15 cellular contexts compared by ENCODE assay signal in the genomic region with DNA sequence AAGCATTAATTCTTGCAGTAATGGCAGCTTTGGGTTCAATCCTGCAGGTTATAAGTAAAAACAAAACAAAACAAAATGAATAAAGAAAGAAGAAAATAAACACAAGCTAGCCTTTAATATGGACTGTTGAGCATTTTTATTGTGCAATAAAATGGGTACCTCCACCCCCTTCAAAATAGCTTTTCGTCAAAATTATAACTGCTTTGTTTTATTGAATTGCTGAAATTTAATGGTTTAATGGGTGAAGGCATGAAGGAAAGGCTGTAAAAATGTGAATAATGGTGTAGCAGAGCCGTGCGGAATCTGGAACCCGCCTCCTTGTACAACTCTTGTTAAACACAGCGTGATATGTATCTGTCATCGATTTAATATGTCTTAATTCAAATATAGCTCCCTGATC. TPM values are rescaled to one million over a fixed set of nuclear protein-coding genes. Genes with fewer than 3 reads are reported as not detected.
DNase-seq lines count a peak whose midpoint lies in the region; ATAC-seq and TF ChIP-seq lines count a peak whose summit lies in the region.
"Had no signal": no experiment of that assay in that cellular context is flagged by ENCODE, and none has a peak within 500 bp of the region (broad histone marks: within the 10 kb centered on the region; RNA-seq: fewer than 3 reads in every experiment).

No MANE protein-coding gene starts in this region.

- H4K8ac ChIP-seq in IMR-90 (ENCODE audit: low read depth in 2 of 2, low read length in 2 of 2), result no peak overlapping the region

- ATAC-seq in natural killer cell (no peak), IMR-90 (ENCODE audit: low read depth) (no peak), GM19455 (IDR thresholded peaks at IDR 0.05; ENCODE audit: unreplicated experiment) (no peak), HG02884 (IDR thresholded peaks at IDR 0.05; ENCODE audit: unreplicated experiment) (no peak)
- ATAC-seq in natural killer cell treated with Interleukin-12 subunit alpha and Interleukin-12 subunit beta and Interleukin-15 and Interleukin-18, amount 100 ng/mL, for 72 hours, result no peak
- ATAC-seq: HCT116, Panc1 had no signal

- dilution Hi-C loops in IMR-90 (cut with HindIII; ENCODE audit: low sequenced_read_pairs, unreplicated experiment), result no loop called here

- intact Hi-C loops in natural killer cell (cut with micrococcal nuclease) (no loop called here), IMR-90 (cut with micrococcal nuclease) (loop anchor here (10.0 kb wide), 1 partner anchor 541 kb away; no protein-coding TSS in a partner anchor)

- peak overlapping the region; percentile 40 for H3K4me3 Mint-ChIP-seq in natural killer cell
- H3K4me3 Mint-ChIP-seq in natural killer cell treated with Interleukin-12 subunit alpha and Interleukin-12 subunit beta and Interleukin-15 and Interleukin-18, amount 100 ng/mL, for 72 hours, result no peak overlapping the region

- peaks cover 78 to 79% of the 10 kb centered on the region in 2 donors for H3K27me3 Mint-ChIP-seq in natural killer cell (ENCODE audit: low read depth in 2 of 2)
- peaks cover 66 to 78% of the 10 kb centered on the region in 2 donors for H3K27me3 Mint-ChIP-seq in natural killer cell treated with Interleukin-12 subunit alpha and Interleukin-12 subunit beta and Interleukin-15 and Interleukin-18, amount 100 ng/mL, for 72 hours

- H3K36me3 Mint-ChIP-seq in natural killer cell, result peaks cover 22% of the 10 kb centered on the region
- peaks cover 26% of the 10 kb centered on the region for H3K36me3 Mint-ChIP-seq in natural killer cell treated with Interleukin-12 subunit alpha and Interleukin-12 subunit beta and Interleukin-15 and Interleukin-18, amount 100 ng/mL, for 72 hours

- no peak overlapping the region for H3K23ac ChIP-seq in IMR-90 (ENCODE audit: low read depth, low read length)

- BruUV-seq in IMR-90 (replicated peaks; lab: Mats Ljungman, UMichigan), result no TSS peak

- H3K36me3 ChIP-seq in IMR-90 (ENCODE audit: control insufficient read depth, insufficient read depth, low read length) (no peaks in the 10 kb centered on the region), iPS-20b (ENCODE audit: insufficient read depth, low read depth, low read length) (peaks cover 7% of the 10 kb centered on the region)

- no peak for TF ChIP-seq RAD21 in IMR-90 (IDR thresholded peaks at IDR 0.05; ENCODE audit: low read length)

- H2BK5ac ChIP-seq in IMR-90 (ENCODE audit: low read depth, low read length, poor library complexity, severe bottlenecking), result no peak overlapping the region

- no peak overlapping the region for H3K18ac ChIP-seq in IMR-90 (ENCODE audit: low read depth, low read length)

- H3K4me2 ChIP-seq in IMR-90 (ENCODE audit: low read depth, low read length), result no peak overlapping the region

- H3K27me3 ChIP-seq in IMR-90 (ENCODE audit: control insufficient read depth, insufficient read depth, low read length) (peaks cover 93% of the 10 kb centered on the region), iPS-20b (ENCODE audit: insufficient read depth, low read length) (peaks cover 74% of the 10 kb centered on the region)

- H3K9ac ChIP-seq in IMR-90 (ENCODE audit: low read depth, low read length), result no peak overlapping the region
- H3K9ac ChIP-seq in iPS-20b (ENCODE audit: low read depth, low read length), result peak overlapping the region; percentile 79; the same call in 1 of the 2 replicates

- H2AK5ac ChIP-seq in IMR-90 (ENCODE audit: low read depth, low read length), result no peak overlapping the region

- POLR2A ChIA-PET in IMR-90 (lab: Charles Lee; ENCODE audit: unreplicated experiment), result interaction anchor here (0.5 kb wide), 1 partner anchor 17 kb away, joined by 5 read pairs; no protein-coding TSS in a partner anchor

- TF ChIP-seq POLR2A in IMR-90 (IDR thresholded peaks at IDR 0.05; ENCODE audit: low read depth, low read length), result no peak

- H2AFZ ChIP-seq in IMR-90 (replicated peaks; ENCODE audit: low read length, poor library complexity), result no peak overlapping the region

- CTCF ChIA-PET in IMR-90 (lab: Yijun Ruan, JAX), result interaction anchor here (0.7 to 1.2 kb wide), 2 partner anchors 10 to 215 kb away, joined by 3 to 7 read pairs; no protein-coding TSS in a partner anchor

- no peak overlapping the region for H4K5ac ChIP-seq in IMR-90 (ENCODE audit: low read depth, low read length)

- peaks cover 24 to 29% of the 10 kb centered on the region in 2 donors for H3K4me1 Mint-ChIP-seq in natural killer cell
- peaks cover 18 to 22% of the 10 kb centered on the region in 2 donors for H3K4me1 Mint-ChIP-seq in natural killer cell treated with Interleukin-12 subunit alpha and Interleukin-12 subunit beta and Interleukin-15 and Interleukin-18, amount 100 ng/mL, for 72 hours (ENCODE audit: low read depth in 2 of 2)

- no peak overlapping the region for H3K27ac Mint-ChIP-seq in natural killer cell
- no peak overlapping the region for H3K27ac Mint-ChIP-seq in natural killer cell treated with Interleukin-12 subunit alpha and Interleukin-12 subunit beta and Interleukin-15 and Interleukin-18, amount 100 ng/mL, for 72 hours

- no peak overlapping the region for H2BK120ac ChIP-seq in IMR-90 (ENCODE audit: low read depth, low read length)

- H3K9me3 ChIP-seq in IMR-90 (ENCODE audit: control insufficient read depth, insufficient read depth, low read length) (peaks cover 24% of the 10 kb centered on the region), iPS-20b (ENCODE audit: insufficient read depth, low read depth, low read length) (no peaks in the 10 kb centered on the region)

- H2BK20ac ChIP-seq in IMR-90 (ENCODE audit: low read depth, low read length), result no peak overlapping the region

- DNase-seq in natural killer cell (no peak), IMR-90 (no peak), DMS 273 treated with DMSO at 0.1 percent for 48 hours (lab: John Stamatoyannopoulos, UW) (no peak)
- DNase-seq in natural killer cell treated with Interleukin-12 subunit alpha and Interleukin-12 subunit beta and Interleukin-15 and Interleukin-18, amount 100 ng/mL, for 72 hours (ENCODE audit: low spot score), result no peak
- DNase-seq: DMS79 treated with DMSO at 0.1 percent for 48 hours, Karpas-422, MM.1S, NCI-H1092 treated with DMSO at 0.1 percent for 48 hours, NCI-H2081 treated with DMSO at 0.1 percent for 48 hours, NCI-H510A treated with DMSO at 0.1 percent for 48 hours had no signal

- H2AK9ac ChIP-seq in IMR-90 (replicated peaks; ENCODE audit: low read depth, low read length, poor library complexity), result no peak overlapping the region

- H3K4me3 ChIP-seq in IMR-90 (ENCODE audit: insufficient read depth, low read depth, low read length), result no peak overlapping the region
- H3K4me3 ChIP-seq in iPS-20b (ENCODE audit: low read length), result peak overlapping the region; percentile 85; the same call in 1 of the 2 replicates

- in situ Hi-C loops in IMR-90 (cut with MboI; ENCODE audit: low sequenced_read_pairs), result no loop called here

- no peak overlapping the region for H3K4ac ChIP-seq in IMR-90 (ENCODE audit: low read depth, low read length)

- H3K79me1 ChIP-seq in IMR-90 (ENCODE audit: low read depth in 1 of 2, low read length in 2 of 2), result no peaks in the 10 kb centered on the region

- peaks cover 0 to 4% of the 10 kb centered on the region in 2 donors for H3K9me3 Mint-ChIP-seq in natural killer cell
- no peaks in the 10 kb centered on the region for H3K9me3 Mint-ChIP-seq in natural killer cell treated with Interleukin-12 subunit alpha and Interleukin-12 subunit beta and Interleukin-15 and Interleukin-18, amount 100 ng/mL, for 72 hours

- H3K27ac ChIP-seq in IMR-90 (ENCODE audit: insufficient read depth, low read length) (no peak overlapping the region), iPS-20b (ENCODE audit: low read length) (peak overlapping the region; percentile 4)

- H3K4me1 ChIP-seq in IMR-90 (ENCODE audit: control insufficient read depth, insufficient read depth, low read length) (peaks cover 2% of the 10 kb centered on the region; the same call in 1 of the 2 replicates), iPS-20b (ENCODE audit: insufficient read depth, low read length) (peaks cover 56% of the 10 kb centered on the region; the same call in 1 of the 2 replicates)

- no peak overlapping the region for H2BK15ac ChIP-seq in IMR-90 (ENCODE audit: low read depth, low read length)

- WGBS in IMR-90 (ENCODE audit: extremely low coverage in 2 of 2, insufficient read length in 1 of 2), 2 experiments, result no CpG with 5 or more reads among the region's 6 CpGs

- no peaks in the 10 kb centered on the region for H3K9me1 ChIP-seq in IMR-90 (ENCODE audit: insufficient read depth, low read length)

- H4K91ac ChIP-seq in IMR-90 (ENCODE audit: insufficient read depth, low read depth, low read length), result no peak overlapping the region

- H3K14ac ChIP-seq in IMR-90 (replicated peaks; ENCODE audit: low read depth, low read length), result no peak overlapping the region

- H3K56ac ChIP-seq in IMR-90 (ENCODE audit: extremely low read depth, insufficient read depth, low read length), result no peak overlapping the region

- no peaks in the 10 kb centered on the region; the same call in 1 of the 2 replicates for H4K20me1 ChIP-seq in IMR-90 (ENCODE audit: insufficient read depth, low read length)

- TF ChIP-seq CTCF in natural killer cell (IDR thresholded peaks at IDR 0.05) (no peak), IMR-90 (conservative IDR thresholded peaks at IDR 0.05; ENCODE audit: low read depth, low read length) (no peak)

TF ChIP-seq in IMR-90, 13 proteins besides CTCF, POLR2A, EP300 and RAD21 (continues in another document):
- TF ChIP-seq RCOR1 (IDR thresholded peaks at IDR 0.05; ENCODE audit: insufficient replicate concordance, low read length), result no peak
- TF ChIP-seq CEBPB (IDR thresholded peaks at IDR 0.05; ENCODE audit: low read depth, low read length), result peak; percentile 47; the same call in 1 of the 2 replicates

RNA-seq across cellular contexts. Expression of a gene that starts 2.2 kb away (rescaled TPM):
- total RNA-seq in natural killer cell (not detected), IMR-90 (2012; rRNA removed) (not detected in 2 replicates)
- total RNA-seq in natural killer cell treated with Interleukin-12 subunit alpha and Interleukin-12 subunit beta and Interleukin-15 and Interleukin-18, amount 100 ng/mL, for 72 hours, result not detected
- polyA plus RNA-seq in IMR-90 (2012; rRNA removed), result not detected in 2 replicates
- polyA plus RNA-seq in IMR-90 (2012; cell fraction: cytosol; rRNA removed), result not detected in 2 replicates
- not detected in 2 replicates for polyA plus RNA-seq in IMR-90 (2012; cell fraction: nucleus; rRNA removed; ENCODE audit: low replicate concordance)

RNA-seq across cellular contexts. Expression of a gene that starts 7.8 kb away (rescaled TPM):
- total RNA-seq in natural killer cell, result not detected
- 1 to 10 TPM in 1 of 2 donors, not detected in 1; 3.4 TPM for total RNA-seq in natural killer cell treated with Interleukin-12 subunit alpha and Interleukin-12 subunit beta and Interleukin-15 and Interleukin-18, amount 100 ng/mL, for 72 hours
- not detected in 2 replicates for total RNA-seq in IMR-90 (2012; rRNA removed)
- not detected in 2 replicates for polyA plus RNA-seq in IMR-90 (2012; rRNA removed)
- not detected in 2 replicates for polyA plus RNA-seq in IMR-90 (2012; cell fraction: cytosol; rRNA removed)
- not detected in 2 replicates for polyA plus RNA-seq in IMR-90 (2012; cell fraction: nucleus; rRNA removed; ENCODE audit: low replicate concordance)
